ENCODE assay signal across 37 cellular contexts in genomic region chr1:171835891-171836290, GRCh38. TPM values are rescaled to one million over a fixed set of nuclear protein-coding genes. Genes with fewer than 3 reads are reported as not detected.
DNase-seq lines count a peak whose midpoint lies in the region; ATAC-seq, FAIRE-seq and TF ChIP-seq lines count a peak whose summit lies in the region.
"Had no signal": no experiment of that assay in that cellular context is flagged by ENCODE, and none has a peak within 500 bp of the region (broad histone marks: within the 10 kb centered on the region; RNA-seq: fewer than 3 reads in every experiment).

No MANE protein-coding gene starts in this region.

- H3K9me2 ChIP-seq in hepatocyte (replicated peaks; ENCODE audit: insufficient read depth): no peaks in the 10 kb centered on the region

- H3K4me2 ChIP-seq in hepatocyte: no peak overlapping the region
- H3K4me2 ChIP-seq: A549; BLaER1; BLaER1 treated with 17β-estradiol and CSF1 and Interleukin-3, amounts not matched to agents 10 nM and 100 nM had no signal

- H3K27me3 ChIP-seq in bronchial epithelial cell (ENCODE audit: control insufficient read depth, insufficient read depth, low read length) (no peaks in the 10 kb centered on the region), hepatocyte (no peaks in the 10 kb centered on the region)

- no peaks in the 10 kb centered on the region for H3K79me2 ChIP-seq in hepatocyte

- H3K27ac ChIP-seq in hepatocyte: no peak overlapping the region
- H3K27ac ChIP-seq: 22Rv1; A549; BLaER1; BLaER1 treated with 17β-estradiol and CSF1 and Interleukin-3, amounts not matched to agents 10 nM and 100 nM; C4-2B had no signal

- TF ChIP-seq CTCF in bronchial epithelial cell (IDR thresholded peaks at IDR 0.05; ENCODE audit: insufficient read depth, low read length, severe bottlenecking) (no peak), hepatocyte (IDR thresholded peaks at IDR 0.05; ENCODE audit: poor library complexity) (no peak)

- no peaks in the 10 kb centered on the region for H3K9me3 ChIP-seq in hepatocyte (ENCODE audit: low read depth)
- H3K9me3 ChIP-seq: A549, BE2C had no signal

- peaks cover 6% of the 10 kb centered on the region for H3K4me1 Mint-ChIP-seq in stimulated activated effector memory CD8-positive, alpha-beta T cell treated with anti-CD3 and anti-CD28 coated beads, Interleukin-12 subunit alpha, Interleukin-12 subunit beta, amount 100 ng/mL, for 72 hours
- peaks cover 4 to 5% of the 10 kb centered on the region in 2 donors for H3K4me1 Mint-ChIP-seq in effector memory CD8-positive, alpha-beta T cell (ENCODE audit: low read depth in 2 of 2)

- peak; percentile 22 for FAIRE-seq in TTC549 (lab: Jason Lieb, UNC)
- FAIRE-seq in bronchial epithelial cell (lab: Jason Lieb, UNC): no peak
- peak; percentile 61 for FAIRE-seq in islet of Langerhans (lab: Jason Lieb, UNC)
- FAIRE-seq: A204.1, A549, D721Med had no signal

- no peaks in the 10 kb centered on the region for H3K27me3 Mint-ChIP-seq in effector memory CD8-positive, alpha-beta T cell
- H3K27me3 Mint-ChIP-seq: CD4-positive, alpha-beta memory T cell; CD4-positive, alpha-beta T cell had no signal

- no peak overlapping the region for H3K27ac Mint-ChIP-seq in stimulated activated effector memory CD8-positive, alpha-beta T cell treated with anti-CD3 and anti-CD28 coated beads, Interleukin-12 subunit alpha, Interleukin-12 subunit beta, amount 100 ng/mL, for 72 hours
- no peak overlapping the region for H3K27ac Mint-ChIP-seq in effector memory CD8-positive, alpha-beta T cell
- H3K27ac Mint-ChIP-seq: B cell; CD14-positive monocyte; CD4-positive, alpha-beta T cell; CD4-positive, CD25-positive, alpha-beta regulatory T cell; CD8-positive, alpha-beta memory T cell; CD8-positive, alpha-beta T cell had no signal

- no peak overlapping the region for H3K4me3 Mint-ChIP-seq in stimulated activated effector memory CD8-positive, alpha-beta T cell treated with anti-CD3 and anti-CD28 coated beads, Interleukin-12 subunit alpha, Interleukin-12 subunit beta, amount 100 ng/mL, for 72 hours
- no peak overlapping the region for H3K4me3 Mint-ChIP-seq in effector memory CD8-positive, alpha-beta T cell
- H3K4me3 Mint-ChIP-seq: B cell; CD14-positive monocyte; CD4-positive, alpha-beta memory T cell; CD4-positive, alpha-beta T cell; CD4-positive, CD25-positive, alpha-beta regulatory T cell; CD8-positive, alpha-beta memory T cell; CD8-positive, alpha-beta T cell had no signal

- H3K4me1 ChIP-seq in hepatocyte (ENCODE audit: insufficient read depth): no peaks in the 10 kb centered on the region
- H3K4me1 ChIP-seq: BE2C; BLaER1; BLaER1 treated with 17β-estradiol and CSF1 and Interleukin-3, amounts not matched to agents 10 nM and 100 nM; Caco-2 had no signal

- H4K20me1 ChIP-seq in hepatocyte (ENCODE audit: insufficient read depth, poor library complexity, severe bottlenecking): no peaks in the 10 kb centered on the region
- H4K20me1 ChIP-seq: BLaER1; BLaER1 treated with 17β-estradiol and CSF1 and Interleukin-3, amounts not matched to agents 10 nM and 100 nM had no signal

- H2AFZ ChIP-seq in hepatocyte: no peak overlapping the region

- peaks cover 6% of the 10 kb centered on the region for H3K36me3 Mint-ChIP-seq in stimulated activated effector memory CD8-positive, alpha-beta T cell treated with anti-CD3 and anti-CD28 coated beads, Interleukin-12 subunit alpha, Interleukin-12 subunit beta, amount 100 ng/mL, for 72 hours
- H3K36me3 Mint-ChIP-seq in effector memory CD8-positive, alpha-beta T cell (ENCODE audit: insufficient read depth): peaks cover 6% of the 10 kb centered on the region
- H3K36me3 Mint-ChIP-seq: CD14-positive monocyte; CD4-positive, CD25-positive, alpha-beta regulatory T cell; CD8-positive, alpha-beta T cell had no signal

- peak; percentile 7 for DNase-seq in bronchial epithelial cell (ENCODE audit: low read depth)
- DNase-seq in stimulated activated effector memory CD8-positive, alpha-beta T cell treated with anti-CD3 and anti-CD28 coated beads, Interleukin-12 subunit alpha, Interleukin-12 subunit beta, amount 100 ng/mL, for 72 hours (ENCODE audit: low spot score in 2 of 2): no peak
- no peak for DNase-seq in activated naive CD4-positive, alpha-beta T cell (lab: John Stamatoyannopoulos, UW)
- DNase-seq in NCI-H510A (lab: John Stamatoyannopoulos, UW): no peak
- DNase-seq in hepatocyte (ENCODE audit: low spot score): no peak
- no peak for DNase-seq in effector memory CD8-positive, alpha-beta T cell
- DNase-seq: 8988T; ACHN; AML-193; BE2C; C1 segment of cervical spinal cord; Caco-2; Calu3; CD4-positive, alpha-beta memory T cell; CD4-positive, alpha-beta T cell; CD4-positive, CD25-positive, alpha-beta regulatory T cell; CD8-positive, alpha-beta memory T cell; CD8-positive, alpha-beta T cell; COR-L47; DMS 273 treated with DMSO at 0.1 percent for 48 hours; DMS153; DMS53; DMS79; DMS79 treated with DMSO at 0.1 percent for 48 hours; DND-41; EL had no signal

- no peak overlapping the region for H3K4me3 ChIP-seq in bronchial epithelial cell (ENCODE audit: low read depth, low read length)
- H3K4me3 ChIP-seq in hepatocyte: no peak overlapping the region
- H3K4me3 ChIP-seq: A549; BLaER1; BLaER1 treated with 17β-estradiol and CSF1 and Interleukin-3, amounts not matched to agents 10 nM and 100 nM had no signal

- H3K36me3 ChIP-seq in bronchial epithelial cell (ENCODE audit: control insufficient read depth, insufficient read depth, low read length): no peaks in the 10 kb centered on the region
- no peaks in the 10 kb centered on the region for H3K36me3 ChIP-seq in hepatocyte (replicated peaks; ENCODE audit: insufficient read depth, low read depth)
- H3K36me3 ChIP-seq: BE2C; BLaER1; BLaER1 treated with 17β-estradiol and CSF1 and Interleukin-3, amounts not matched to agents 10 nM and 100 nM had no signal

- ATAC-seq in stimulated activated effector memory CD8-positive, alpha-beta T cell treated with anti-CD3 and anti-CD28 coated beads, Interleukin-12 subunit alpha, Interleukin-12 subunit beta, amount 100 ng/mL, for 72 hours: peak; percentile 28
- ATAC-seq in effector memory CD8-positive, alpha-beta T cell (replicated peaks): no peak
- ATAC-seq: A549; CD8-positive, alpha-beta T cell had no signal

- no peaks in the 10 kb centered on the region for H3K9me3 Mint-ChIP-seq in stimulated activated effector memory CD8-positive, alpha-beta T cell treated with anti-CD3 and anti-CD28 coated beads, Interleukin-12 subunit alpha, Interleukin-12 subunit beta, amount 100 ng/mL, for 72 hours
- no peaks in the 10 kb centered on the region for H3K9me3 Mint-ChIP-seq in effector memory CD8-positive, alpha-beta T cell
- H3K9me3 Mint-ChIP-seq: CD4-positive, alpha-beta memory T cell; CD4-positive, alpha-beta T cell; CD8-positive, alpha-beta memory T cell; CD8-positive, alpha-beta T cell had no signal

RNA-seq across cellular contexts. Expression of gene DNM3, which starts 5.4 kb away (rescaled TPM):
- 0.64 and 1.3 TPM in 2 replicates for total RNA-seq in bronchial epithelial cell
- 0.88 and 1.5 TPM in 2 replicates for total RNA-seq in hepatocyte
- 0.39 TPM in 1 of 2 replicates, not detected in the other for polyA plus RNA-seq in hepatocyte
- polyA plus RNA-seq: CD14-positive monocyte had no signal

RNA-seq across cellular contexts. Expression of gene METTL13, which starts 54.4 kb away (rescaled TPM):
- total RNA-seq in bronchial epithelial cell (28.3 and 30.8 TPM in 2 replicates), hepatocyte (18.9 and 24.4 TPM in 2 replicates)
- 19.5 and 24.0 TPM in 2 replicates for polyA plus RNA-seq in hepatocyte
